ENCODE assay signal across 9 cellular contexts in the genomic region with DNA sequence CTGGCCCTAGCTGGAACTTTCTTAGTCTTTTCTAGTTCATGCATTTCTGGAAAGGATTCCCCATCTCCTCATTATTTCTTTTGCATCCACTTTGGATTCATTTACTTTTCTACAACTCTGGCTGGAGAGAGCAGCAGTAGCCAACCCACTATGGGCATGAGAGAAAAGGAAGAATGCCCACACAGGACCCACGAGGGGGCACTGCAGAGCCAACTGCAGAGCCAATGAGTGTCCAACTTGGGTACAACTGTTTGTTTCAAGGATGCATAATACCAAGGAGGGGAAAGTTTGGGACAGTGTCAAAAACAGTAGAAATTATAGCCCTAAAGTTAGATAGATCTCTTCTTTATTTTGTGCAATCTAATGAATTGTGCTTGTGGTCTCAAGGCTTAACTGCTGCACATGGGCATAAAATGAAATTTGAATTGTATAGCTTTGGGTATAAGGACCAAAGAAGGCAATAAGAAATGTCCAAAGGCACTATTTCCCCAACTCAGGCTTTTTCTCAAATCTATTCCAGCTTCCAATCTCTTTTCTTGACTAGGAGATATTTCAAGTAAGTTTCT.
DNase-seq lines count a peak whose midpoint lies in the region; ATAC-seq, FAIRE-seq and TF ChIP-seq lines count a peak whose summit lies in the region.
"Had no signal": no experiment of that assay in that cellular context is flagged by ENCODE, and none has a peak within 500 bp of the region (broad histone marks: within the 10 kb centered on the region; RNA-seq: fewer than 3 reads in every experiment).

No MANE protein-coding gene starts in this region.

- TF ChIP-seq POLR2A in GM12892 (IDR thresholded peaks at IDR 0.05; ENCODE audit: low read depth, low read length), result no peak
- TF ChIP-seq POLR2A in uterus (IDR thresholded peaks at IDR 0.05), result no peak

- DNase-seq in GM12892 (ENCODE audit: insufficient read length) (no peak), Karpas-422 (peak; percentile 64), dorsolateral prefrontal cortex (no peak), pancreas (no peak), uterus (no peak)
- DNase-seq in CD8-positive, alpha-beta memory T cell, result no peak

- H3K27me3 ChIP-seq in Karpas-422 (ENCODE audit: low read length) (no peaks in the 10 kb centered on the region), dorsolateral prefrontal cortex (no peaks in the 10 kb centered on the region), pancreas (no peaks in the 10 kb centered on the region), uterus (no peaks in the 10 kb centered on the region)
- no peaks in the 10 kb centered on the region for H3K27me3 ChIP-seq in CD8-positive, alpha-beta memory T cell (ENCODE audit: insufficient read depth, low read length, poor library complexity, severe bottlenecking)
- H3K27me3 ChIP-seq: thyroid gland had no signal

- no peak overlapping the region for H3K9ac ChIP-seq in Karpas-422 (ENCODE audit: low read length)

- POLR2A ChIA-PET in CD8-positive, alpha-beta memory T cell (lab: Charles Lee), result no interaction called here

- 8 to 14% methylated on average over 1 of the region's 1 CpG for WGBS in pancreas, 2 donors

- no peak overlapping the region for H3K4me3 Mint-ChIP-seq in CD8-positive, alpha-beta memory T cell

- H3K36me3 ChIP-seq in Karpas-422 (ENCODE audit: insufficient read depth, low read length), result no peaks in the 10 kb centered on the region
- no peaks in the 10 kb centered on the region for H3K36me3 ChIP-seq in pancreas
- H3K36me3 ChIP-seq in CD8-positive, alpha-beta memory T cell (ENCODE audit: insufficient read depth, low read length), result no peaks in the 10 kb centered on the region
- H3K36me3 ChIP-seq in uterus, result no peaks in the 10 kb centered on the region
- H3K36me3 ChIP-seq: thyroid gland had no signal

- peaks cover 0 to 5% of the 10 kb centered on the region in 2 donors for H3K27me3 Mint-ChIP-seq in CD8-positive, alpha-beta memory T cell

- H3K27ac ChIP-seq in Karpas-422 (ENCODE audit: low read length) (no peak overlapping the region), dorsolateral prefrontal cortex (peak overlapping the region in 6 of 59 donors; percentile 4 to 40 (median 22)), pancreas (no peak overlapping the region), uterus (no peak overlapping the region)
- no peak overlapping the region for H3K27ac ChIP-seq in CD8-positive, alpha-beta memory T cell (ENCODE audit: low read depth, low read length)
- H3K27ac ChIP-seq: thyroid gland had no signal

- no peak overlapping the region for H2AFZ ChIP-seq in Karpas-422 (ENCODE audit: low read length)

- no peak overlapping the region for H3K4me2 ChIP-seq in Karpas-422 (ENCODE audit: low read depth, low read length, poor library complexity, severe bottlenecking)

- peak in 51 of 56 donors; percentile 19 to 74 (median 46) for TF ChIP-seq CTCF in dorsolateral prefrontal cortex (IDR thresholded peaks at IDR 0.05 in 54 of 56, conservative IDR thresholded peaks at IDR 0.05 in 2 of 56; ENCODE audit: low read depth in 1 of 56, partially characterized antibody in 56 of 56)
- TF ChIP-seq CTCF in pancreas (IDR thresholded peaks at IDR 0.05), result peak in 1 of 4 donors; percentile 12
- TF ChIP-seq CTCF in uterus (IDR thresholded peaks at IDR 0.05), result no peak

- no peaks in the 10 kb centered on the region for H3K36me3 Mint-ChIP-seq in CD8-positive, alpha-beta memory T cell

- intact Hi-C loops in dorsolateral prefrontal cortex (cut with DNase I) (loop anchor here (2.0 to 10.0 kb wide), 4 partner anchors 48 to 234 kb away; a partner anchor contains a TSS), pancreas (cut with DNase I) (no loop called here), uterus (cut with DNase I; ENCODE audit: low total_unique reads) (no loop called here)

- H4K20me1 ChIP-seq in Karpas-422 (ENCODE audit: insufficient read depth, low read depth, low read length), result no peaks in the 10 kb centered on the region

- H3K79me2 ChIP-seq in Karpas-422 (ENCODE audit: low read length), result no peaks in the 10 kb centered on the region

- no peak overlapping the region for H3K4me3 ChIP-seq in Karpas-422 (ENCODE audit: low read length)
- no peak overlapping the region for H3K4me3 ChIP-seq in dorsolateral prefrontal cortex
- H3K4me3 ChIP-seq in pancreas, result no peak overlapping the region
- no peak overlapping the region for H3K4me3 ChIP-seq in CD8-positive, alpha-beta memory T cell (ENCODE audit: low read length)
- no peak overlapping the region for H3K4me3 ChIP-seq in uterus
- H3K4me3 ChIP-seq: thyroid gland had no signal

- CTCF ChIA-PET in CD8-positive, alpha-beta memory T cell (lab: Charles Lee), result interaction anchor here (1.3 kb wide), 1 partner anchor 10 kb away, joined by 3 read pairs; no protein-coding TSS in a partner anchor

- peak in 3 of 4 donors; percentile 59 to 82 (median 67) for ATAC-seq in pancreas
- no peak for ATAC-seq in GM18858 (IDR thresholded peaks at IDR 0.05; ENCODE audit: unreplicated experiment)
- no peak for ATAC-seq in GM19023 (IDR thresholded peaks at IDR 0.05; ENCODE audit: unreplicated experiment)

- no peaks in the 10 kb centered on the region for H3K9me2 ChIP-seq in Karpas-422 (replicated peaks; ENCODE audit: insufficient read depth, low read length)

- H3K9me3 Mint-ChIP-seq in CD8-positive, alpha-beta memory T cell, result peaks cover 0 to 18% (median 3%) of the 10 kb centered on the region in 5 donors

- H3K27ac Mint-ChIP-seq in CD8-positive, alpha-beta memory T cell, result no peak overlapping the region

- H3K9me3 ChIP-seq in Karpas-422 (ENCODE audit: low read length), result no peaks in the 10 kb centered on the region
- no peaks in the 10 kb centered on the region for H3K9me3 ChIP-seq in pancreas
- no peaks in the 10 kb centered on the region for H3K9me3 ChIP-seq in CD8-positive, alpha-beta memory T cell (ENCODE audit: low read length)
- no peaks in the 10 kb centered on the region for H3K9me3 ChIP-seq in uterus
- H3K9me3 ChIP-seq: thyroid gland had no signal

- H3K4me1 ChIP-seq in Karpas-422 (ENCODE audit: low read length) (no peaks in the 10 kb centered on the region), pancreas (peaks cover 0 to 5% (median 0%) of the 10 kb centered on the region in 3 donors), uterus (no peaks in the 10 kb centered on the region)
- H3K4me1 ChIP-seq in CD8-positive, alpha-beta memory T cell (ENCODE audit: insufficient read depth, low read length), result no peaks in the 10 kb centered on the region

- peak; percentile 77 for FAIRE-seq in GM12892 (lab: Jason Lieb, UNC)
- FAIRE-seq in pancreas (lab: Jason Lieb, UNC), result no peak

- no peaks in the 10 kb centered on the region for H3K4me1 Mint-ChIP-seq in CD8-positive, alpha-beta memory T cell

Comparison
In these comparisons a context has a peak if more than half of its experiments do, and no peak if none do; other contexts are left out.
1. CTCF ChIP-seq: peak in dorsolateral prefrontal cortex (51 of 56); none in uterus (0 of 4).
2. ATAC-seq: peak in pancreas (3 of 4); none in GM18858 (single experiment) and GM19023 (single experiment).
3. intact Hi-C loops: an anchor here in dorsolateral prefrontal cortex (2.0 to 10.0 kb wide); none called in pancreas and uterus.